19 cellular contexts compared by ENCODE assay signal in the genomic region with DNA sequence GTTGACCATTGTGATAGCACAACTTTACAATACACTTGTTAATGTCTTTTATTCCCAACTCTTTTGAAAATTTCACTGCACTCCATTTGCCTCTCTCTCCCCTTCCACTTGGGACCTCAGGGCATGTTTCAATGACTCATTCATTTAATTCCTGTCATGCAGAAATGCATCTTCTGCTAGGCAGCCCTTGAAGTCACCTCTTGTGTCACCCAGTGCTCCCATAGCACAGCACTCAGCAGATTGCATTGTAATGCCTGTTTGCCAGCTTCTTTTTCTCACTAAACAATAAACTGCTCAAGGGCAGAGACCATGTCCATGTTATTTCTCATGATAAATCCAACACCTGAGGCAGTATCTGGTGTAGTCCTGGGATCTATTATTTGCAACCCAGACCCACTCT.
DNase-seq lines count a peak whose midpoint lies in the region; ATAC-seq and TF ChIP-seq lines count a peak whose summit lies in the region.
"Had no signal": no experiment of that assay in that cellular context is flagged by ENCODE, and none has a peak within 500 bp of the region (broad histone marks: within the 10 kb centered on the region; RNA-seq: fewer than 3 reads in every experiment).

No MANE protein-coding gene starts in this region.

- ATAC-seq in PC-3: peak; percentile 91
- peak; percentile 89 for ATAC-seq in foreskin keratinocyte
- ATAC-seq: stimulated activated memory B cell treated with anti-CD40 and anti-IgM and Interleukin-4, amounts not matched to agents 10 μg/mL and 1 μg/mL and 100 μg/mL, for 72 hours; T-helper 17 cell; upper lobe of right lung had no signal

- CTCF ChIA-PET in PC-3 (lab: Charles Lee): no interaction called here

- H3K4me2 ChIP-seq in PC-3 (ENCODE audit: low read length): no peak overlapping the region

- no peaks in the 10 kb centered on the region for H3K36me3 ChIP-seq in PC-3 (ENCODE audit: low read depth, low read length)
- H3K36me3 ChIP-seq: heart right ventricle, upper lobe of right lung had no signal

- intact Hi-C loops in PC-3 (cut with micrococcal nuclease): no loop called here

- no peak overlapping the region for H3K9ac ChIP-seq in PC-3 (ENCODE audit: low read length)

- H3K27ac ChIP-seq in PC-3 (ENCODE audit: low read length) (no peak overlapping the region), foreskin keratinocyte (no peak overlapping the region)
- H3K27ac ChIP-seq: heart right ventricle, upper lobe of right lung had no signal

- H2AFZ ChIP-seq in PC-3 (ENCODE audit: low read length): no peak overlapping the region

- TF ChIP-seq CTCF in PC-3 (conservative IDR thresholded peaks at IDR 0.05; ENCODE audit: low read depth, low read length): no peak
- TF ChIP-seq CTCF in foreskin keratinocyte (conservative IDR thresholded peaks at IDR 0.05): no peak

- POLR2A ChIA-PET in PC-3 (lab: Charles Lee; ENCODE audit: unreplicated experiment): no interaction called here

- no peaks in the 10 kb centered on the region for H4K20me1 ChIP-seq in PC-3 (ENCODE audit: low read length)

- H3K79me2 ChIP-seq in PC-3 (ENCODE audit: low read length): no peaks in the 10 kb centered on the region

- BruUV-seq in PC-3 (replicated peaks; lab: Mats Ljungman, UMichigan): no TSS peak

- H3F3A ChIP-seq in PC-3 (ENCODE audit: low read length, unreplicated experiment): no peaks in the 10 kb centered on the region

- H3K27me3 ChIP-seq in PC-3 (ENCODE audit: low read length) (no peaks in the 10 kb centered on the region), foreskin keratinocyte (no peaks in the 10 kb centered on the region)
- H3K27me3 ChIP-seq: heart right ventricle, upper lobe of right lung had no signal

- peak; percentile 35 for DNase-seq in A172 (ENCODE audit: low spot score)
- peak; percentile 71 for DNase-seq in EL
- DNase-seq in PC-3: peak; percentile 78
- peak; percentile 26 to 56 for DNase-seq in foreskin keratinocyte
- DNase-seq in NK-92 treated with Interleukin-12 subunit alpha and Interleukin-12 subunit beta, amount 100 ng/mL, for 24 hours (lab: John Stamatoyannopoulos, UW): no peak
- DNase-seq in SW480 (ENCODE audit: low spot score): no peak
- no peak for DNase-seq in stimulated activated CD4-positive, alpha-beta T cell treated with anti-CD3 and anti-CD28 coated beads, Interleukin-4, amount 100 ng/mL, for 24 hours
- no peak for DNase-seq in hippocampal formation (lab: John Stamatoyannopoulos, UW)
- DNase-seq: activated naive CD4-positive, alpha-beta T cell; cortex of kidney; erythroblast; heart right ventricle; NCI-H2081; NCI-H82; small intestine; T-helper 17 cell; upper lobe of right lung had no signal

- no peak overlapping the region for H3K4me3 ChIP-seq in PC-3 (ENCODE audit: low read length)
- H3K4me3 ChIP-seq: heart right ventricle, upper lobe of right lung had no signal

- H3K9me2 ChIP-seq in PC-3 (replicated peaks; ENCODE audit: low read length): no peaks in the 10 kb centered on the region

- H3K9me3 ChIP-seq in PC-3 (ENCODE audit: low read length): no peaks in the 10 kb centered on the region
- H3K9me3 ChIP-seq: Caco-2, heart right ventricle, upper lobe of right lung had no signal

- H3K4me1 ChIP-seq in PC-3 (ENCODE audit: insufficient read depth, low read length): peaks cover 5% of the 10 kb centered on the region; the same call in 1 of the 2 replicates
- no peaks in the 10 kb centered on the region for H3K4me1 ChIP-seq in foreskin keratinocyte
- H3K4me1 ChIP-seq: upper lobe of right lung had no signal

Comparison
In these comparisons a context has a peak if more than half of its experiments do, and no peak if none do; other contexts are left out.
1. DNase-seq: peak in A172 (single experiment), EL (single experiment), PC-3 (single experiment) and foreskin keratinocyte (2 of 2); none in NK-92 treated with Interleukin-12 subunit alpha and Interleukin-12 subunit beta, amount 100 ng/mL, for 24 hours (single experiment), SW480 (single experiment), stimulated activated CD4-positive, alpha-beta T cell treated with anti-CD3 and anti-CD28 coated beads, Interleukin-4, amount 100 ng/mL, for 24 hours (single experiment) and hippocampal formation (0 of 2).